ENCODE assay signal across 21 cellular contexts in the genomic region with DNA sequence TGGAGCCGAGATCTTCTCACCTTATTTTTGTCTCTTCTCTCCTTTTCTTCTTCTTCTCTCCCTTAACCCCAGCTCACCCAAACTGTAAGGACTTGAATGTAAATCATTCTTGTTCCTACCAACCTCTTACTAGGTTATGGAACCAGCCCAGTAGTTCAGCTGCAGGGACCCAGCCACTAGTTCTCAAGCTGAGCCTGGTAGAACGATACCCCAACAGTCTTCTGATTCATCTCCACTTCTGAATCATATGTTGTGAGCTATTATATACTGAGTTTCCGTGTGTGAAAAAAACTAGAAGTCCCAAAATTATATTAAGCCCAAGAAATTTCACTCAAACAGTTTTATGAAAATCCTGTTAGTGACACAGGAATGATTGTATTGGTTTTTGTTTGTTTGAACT.
"Had no signal": no experiment of that assay in that cellular context is flagged by ENCODE, and none has a peak within 500 bp of the region (broad histone marks: within the 10 kb centered on the region; RNA-seq: fewer than 3 reads in every experiment).

No MANE protein-coding gene starts in this region.

- H3K27ac Mint-ChIP-seq: immature natural killer cell, naive B cell, neural progenitor cell, WTC11 had no signal

- H3K4me1 Mint-ChIP-seq: immature natural killer cell, naive B cell had no signal

- H3K36me3 Mint-ChIP-seq: immature natural killer cell, neural progenitor cell, WTC11 had no signal

- H3K4me3 Mint-ChIP-seq: immature natural killer cell, naive B cell, neural progenitor cell, WTC11 had no signal

- H3K9me3 Mint-ChIP-seq: neural progenitor cell had no signal

- DNase-seq: activated CD8-positive, alpha-beta memory T cell treated with anti-CD3 and anti-CD28 coated beads for 24 hours; activated CD8-positive, alpha-beta memory T cell treated with anti-CD3 and anti-CD28 coated beads, Interleukin-2, amount 50 U/mL, for 4 hours; activated naive CD4-positive, alpha-beta T cell; adrenal gland; brain microvascular endothelial cell; central memory CD4-positive, alpha-beta T cell; dermis blood vessel endothelial cell; effector CD8-positive, alpha-beta T cell; foreskin melanocyte; glutamatergic neuron; immature natural killer cell; naive B cell; small intestine; T-helper 1 cell; testis; trophoblast cell; uterus had no signal

- ATAC-seq: left lobe of liver, sciatic nerve, WTC11 had no signal
